24 cellular contexts compared by ENCODE assay signal in the genomic region with DNA sequence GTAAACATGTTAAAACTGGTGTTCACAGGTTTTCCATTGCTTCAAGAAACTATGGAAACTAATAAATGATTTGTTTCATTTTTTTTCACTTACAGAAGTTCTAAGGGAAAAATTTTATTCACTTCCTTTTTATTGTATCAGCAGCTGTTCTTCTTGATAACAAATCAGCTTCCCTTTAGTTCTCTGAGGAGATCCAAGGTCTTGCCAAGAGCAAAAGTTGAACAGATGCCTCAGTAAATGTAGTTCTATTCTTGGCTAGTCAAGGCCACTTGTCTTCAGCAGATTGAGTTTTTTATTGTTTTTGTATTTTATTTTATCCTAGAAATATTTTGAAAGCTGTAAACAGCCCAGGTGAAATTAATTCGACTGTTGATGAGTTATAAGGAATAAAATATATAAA. TPM values are rescaled to one million over a fixed set of nuclear protein-coding genes. Genes with fewer than 3 reads are reported as not detected.
"Had no signal": no experiment of that assay in that cellular context is flagged by ENCODE, and none has a peak within 500 bp of the region (broad histone marks: within the 10 kb centered on the region; RNA-seq: fewer than 3 reads in every experiment).

No MANE protein-coding gene starts in this region.

- H3K27me3 ChIP-seq: Peyer's patch, SJSA1 had no signal

- H3K4me3 ChIP-seq: coronary artery, Peyer's patch, SJSA1 had no signal

- ATAC-seq: SK-N-SH treated with all-trans-retinoic acid at 6 μM for 48 hours had no signal

- H3K9me3 ChIP-seq: Peyer's patch, SJSA1 had no signal

- DNase-seq: activated CD4-positive, alpha-beta memory T cell treated with anti-CD3 and anti-CD28 coated beads for 36 hours; activated CD4-positive, alpha-beta T cell treated with anti-CD3 and anti-CD28 coated beads, Interleukin-2, amount 10 ng/mL, durations not matched to agents 7 days and 5 days; activated CD4-positive, CD25-positive, alpha-beta regulatory T cell; activated gamma-delta T cell; activated naive CD4-positive, alpha-beta T cell treated with anti-CD3 and anti-CD28 coated beads for 36 hours; activated T-cell treated with anti-CD3 and anti-CD28 coated beads for 4 hours; activated T-cell treated with anti-CD3 and anti-CD28 coated beads, Interleukin-2, amount 50 U/mL, for 48 hours; amygdala; Karpas-422; NCI-H1048; NCI-H1930; NCI-H524; NCI-H774; Peyer's patch; Right ventricle myocardium superior had no signal

- H3K36me3 ChIP-seq: Peyer's patch, SJSA1 had no signal

- H3K27ac ChIP-seq: coronary artery, Peyer's patch, RWPE1, SJSA1, VCaP had no signal

- H3K4me1 ChIP-seq: Peyer's patch, SJSA1 had no signal

RNA-seq across cellular contexts. Expression of gene KCNH8, which starts 41.8 kb away (rescaled TPM):
- total RNA-seq: activated CD4-positive, alpha-beta memory T cell treated with anti-CD3 and anti-CD28 coated beads for 36 hours; activated CD4-positive, alpha-beta T cell treated with anti-CD3 and anti-CD28 coated beads, Interleukin-2, amount 10 ng/mL, durations not matched to agents 7 days and 5 days; activated CD8-positive, alpha-beta memory T cell treated with anti-CD3 and anti-CD28 coated beads for 36 hours; activated naive CD4-positive, alpha-beta T cell treated with anti-CD3 and anti-CD28 coated beads for 36 hours; activated T-helper 17 cell treated with anti-CD3 and anti-CD28 coated beads, Interleukin-2, amount 50 U/mL, for 72 hours; chondrocyte; M059J; Right ventricle myocardium superior; SJSA1 had no signal
